ENCODE assay signal across 17 cellular contexts in the genomic region with DNA sequence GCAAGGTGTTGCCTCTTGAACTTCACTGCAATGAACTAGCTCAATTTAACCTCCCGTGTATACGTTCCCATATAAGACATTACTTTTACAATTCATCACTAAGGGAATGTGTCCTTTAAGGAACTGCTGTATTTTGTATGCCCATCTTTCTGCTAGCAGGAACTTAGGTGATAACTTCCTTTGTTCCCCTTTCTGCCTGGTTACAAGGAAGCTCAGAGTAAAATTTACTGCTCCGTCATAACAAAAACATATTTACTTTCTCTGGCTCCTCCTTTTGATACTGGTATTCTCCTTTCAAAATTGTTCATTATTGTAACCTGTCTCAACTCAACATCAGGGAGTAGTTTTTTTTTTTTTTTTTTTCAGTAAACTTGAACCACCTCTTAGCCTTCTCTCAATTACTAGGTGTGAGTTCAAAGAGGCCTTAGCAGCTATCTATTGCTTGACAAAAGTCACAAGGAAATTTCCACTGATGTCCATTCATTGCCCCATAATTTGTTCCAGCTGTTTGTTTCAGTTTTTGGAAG. TPM values are rescaled to one million over a fixed set of nuclear protein-coding genes. Genes with fewer than 3 reads are reported as not detected.
DNase-seq lines count a peak whose midpoint lies in the region; ATAC-seq and TF ChIP-seq lines count a peak whose summit lies in the region.
"Had no signal": no experiment of that assay in that cellular context is flagged by ENCODE, and none has a peak within 500 bp of the region (broad histone marks: within the 10 kb centered on the region; RNA-seq: fewer than 3 reads in every experiment).

No MANE protein-coding gene starts in this region.

- DNase-seq in activated T-cell treated with anti-CD3 and anti-CD28 coated beads, Interleukin-2, amount 50 U/mL, for 4 hours: no peak
- no peak for DNase-seq in activated T-cell treated with anti-CD3 and anti-CD28 coated beads, Interleukin-2, amount 50 U/mL, for 1 hour
- DNase-seq in OCI-LY7 (ENCODE audit: low spot score) (no peak), sciatic nerve (ENCODE audit: low spot score) (no peak), right cardiac atrium (no peak), A673 (ENCODE audit: low spot score) (no peak), foreskin keratinocyte (no peak)
- DNase-seq in activated naive CD8-positive, alpha-beta T cell treated with anti-CD3 and anti-CD28 coated beads, Interleukin-2, amount 50 U/mL, for 24 hours: no peak
- DNase-seq: aorta, COR-L47, kidney glomerular epithelial cell, midbrain, NCI-H345, occipital lobe, SHP77 treated with DMSO at 0.1 percent for 48 hours, sigmoid colon had no signal

- ATAC-seq in activated T-cell treated with anti-CD3 and anti-CD28 coated beads, Interleukin-2, amount 50 U/mL, for 4 hours: peak in 1 of 2 donors; percentile 15
- no peak for ATAC-seq in activated naive CD8-positive, alpha-beta T cell treated with anti-CD3 and anti-CD28 coated beads, Interleukin-2, amount 50 U/mL, for 24 hours
- ATAC-seq in sciatic nerve (peak; percentile 23), right cardiac atrium (no peak), foreskin keratinocyte (no peak)

- H3K4me1 ChIP-seq in OCI-LY7 (ENCODE audit: insufficient read depth, low read length, poor library complexity, severe bottlenecking) (peaks cover 64% of the 10 kb centered on the region), right cardiac atrium (ENCODE audit: control insufficient read depth, insufficient read depth, low read length) (no peaks in the 10 kb centered on the region), A673 (ENCODE audit: insufficient read depth, low read length, poor library complexity, severe bottlenecking) (peaks cover 10% of the 10 kb centered on the region), foreskin keratinocyte (no peaks in the 10 kb centered on the region)

- H3K4me3 ChIP-seq in OCI-LY7 (ENCODE audit: low read depth, low read length, poor library complexity, severe bottlenecking) (no peak overlapping the region), right cardiac atrium (ENCODE audit: low read length) (no peak overlapping the region), A673 (ENCODE audit: low read depth, low read length, poor library complexity, severe bottlenecking) (no peak overlapping the region)
- H3K4me3 ChIP-seq: sigmoid colon, suprapubic skin had no signal

- peaks cover 87% of the 10 kb centered on the region for H3K4me1 Mint-ChIP-seq in activated T-cell treated with anti-CD3 and anti-CD28 coated beads, Interleukin-2, amount 50 U/mL, for 4 hours (ENCODE audit: low read depth)
- peaks cover 89% of the 10 kb centered on the region for H3K4me1 Mint-ChIP-seq in activated naive CD8-positive, alpha-beta T cell treated with anti-CD3 and anti-CD28 coated beads, Interleukin-2, amount 50 U/mL, for 24 hours

- no peaks in the 10 kb centered on the region for H3K9me2 ChIP-seq in OCI-LY7 (ENCODE audit: insufficient read depth, low read length)

- H3K27ac ChIP-seq in OCI-LY7 (ENCODE audit: low read depth, low read length, poor library complexity, severe bottlenecking): peak overlapping the region; percentile 64
- H3K27ac ChIP-seq in right cardiac atrium (ENCODE audit: low read length): no peak overlapping the region
- no peak overlapping the region for H3K27ac ChIP-seq in A673 (ENCODE audit: low read depth, low read length, poor library complexity, severe bottlenecking)
- H3K27ac ChIP-seq in foreskin keratinocyte: no peak overlapping the region
- H3K27ac ChIP-seq: sigmoid colon, suprapubic skin had no signal

- no TSS peak for BruUV-seq in OCI-LY7 (replicated peaks; lab: Mats Ljungman, UMichigan)
- BruUV-seq in A673 (replicated peaks; lab: Mats Ljungman, UMichigan): no TSS peak

- H3K27ac Mint-ChIP-seq in activated naive CD8-positive, alpha-beta T cell treated with anti-CD3 and anti-CD28 coated beads, Interleukin-2, amount 50 U/mL, for 24 hours: peak overlapping the region; percentile 82

- peak overlapping the region; percentile 65 for H3K4me3 Mint-ChIP-seq in activated T-cell treated with anti-CD3 and anti-CD28 coated beads, Interleukin-2, amount 50 U/mL, for 4 hours
- peak overlapping the region; percentile 2 for H3K4me3 Mint-ChIP-seq in activated naive CD8-positive, alpha-beta T cell treated with anti-CD3 and anti-CD28 coated beads, Interleukin-2, amount 50 U/mL, for 24 hours

- no peaks in the 10 kb centered on the region for H3K27me3 ChIP-seq in right cardiac atrium (ENCODE audit: control insufficient read depth, insufficient read depth)
- no peaks in the 10 kb centered on the region for H3K27me3 ChIP-seq in A673 (replicated peaks; ENCODE audit: insufficient read depth, low read depth, low read length, poor library complexity)
- H3K27me3 ChIP-seq in foreskin keratinocyte: peaks cover 10% of the 10 kb centered on the region
- H3K27me3 ChIP-seq: sigmoid colon, suprapubic skin had no signal

- POLR2A ChIA-PET in OCI-LY7 (lab: Charles Lee) (interaction anchor here (0.7 to 5.7 kb wide), 10 partner anchors 10 to 188 kb away, joined by 3 to 54 read pairs (median 5); no protein-coding TSS in a partner anchor), A673 (lab: Charles Lee; ENCODE audit: low non-redundant PET) (no interaction called here)

- H2AFZ ChIP-seq in OCI-LY7 (ENCODE audit: low read length): no peak overlapping the region

- H3K9me3 Mint-ChIP-seq in activated T-cell treated with anti-CD3 and anti-CD28 coated beads, Interleukin-2, amount 50 U/mL, for 4 hours: peaks cover 9% of the 10 kb centered on the region
- no peaks in the 10 kb centered on the region for H3K9me3 Mint-ChIP-seq in activated naive CD8-positive, alpha-beta T cell treated with anti-CD3 and anti-CD28 coated beads, Interleukin-2, amount 50 U/mL, for 24 hours

- no peaks in the 10 kb centered on the region for H4K20me1 ChIP-seq in OCI-LY7 (ENCODE audit: insufficient read depth, low read length)

- H3K27me3 Mint-ChIP-seq in activated T-cell treated with anti-CD3 and anti-CD28 coated beads, Interleukin-2, amount 50 U/mL, for 4 hours (ENCODE audit: low read depth): no peaks in the 10 kb centered on the region
- no peaks in the 10 kb centered on the region for H3K27me3 Mint-ChIP-seq in activated naive CD8-positive, alpha-beta T cell treated with anti-CD3 and anti-CD28 coated beads, Interleukin-2, amount 50 U/mL, for 24 hours

- intact Hi-C loops in OCI-LY7 (cut with micrococcal nuclease; ENCODE audit: unreplicated experiment): no loop called here
- intact Hi-C loops in sciatic nerve (cut with DNase I): no loop called here
- intact Hi-C loops in right cardiac atrium (cut with DNase I): no loop called here
- intact Hi-C loops in A673 (cut with micrococcal nuclease; ENCODE audit: unreplicated experiment): no loop called here

- peaks cover 28% of the 10 kb centered on the region for H3K36me3 Mint-ChIP-seq in activated T-cell treated with anti-CD3 and anti-CD28 coated beads, Interleukin-2, amount 50 U/mL, for 4 hours (ENCODE audit: insufficient read depth)
- peaks cover 16% of the 10 kb centered on the region for H3K36me3 Mint-ChIP-seq in activated naive CD8-positive, alpha-beta T cell treated with anti-CD3 and anti-CD28 coated beads, Interleukin-2, amount 50 U/mL, for 24 hours (ENCODE audit: low read depth)

- H3K4me2 ChIP-seq in OCI-LY7 (ENCODE audit: low read length): peak overlapping the region; percentile 74

- TF ChIP-seq CTCF in OCI-LY7 (conservative IDR thresholded peaks at IDR 0.05; ENCODE audit: low read length) (no peak), A673 (conservative IDR thresholded peaks at IDR 0.05; ENCODE audit: low read depth, low read length) (no peak), foreskin keratinocyte (conservative IDR thresholded peaks at IDR 0.05) (no peak)

- peaks cover 39% of the 10 kb centered on the region; the same call in 1 of the 2 replicates for H3K79me2 ChIP-seq in OCI-LY7 (ENCODE audit: insufficient read depth, low read depth, low read length)

- H3K9me3 ChIP-seq in OCI-LY7 (ENCODE audit: low read length) (peaks cover 8% of the 10 kb centered on the region; the same call in 1 of the 2 replicates), right cardiac atrium (ENCODE audit: control insufficient read depth, low read length) (peaks cover 3% of the 10 kb centered on the region), A673 (ENCODE audit: low read depth, low read length, poor library complexity, severe bottlenecking) (no peaks in the 10 kb centered on the region)
- H3K9me3 ChIP-seq: sigmoid colon, suprapubic skin had no signal

- WGBS in right cardiac atrium: 92% methylated on average over 3 of the region's 3 CpGs

- CTCF ChIA-PET in OCI-LY7 (lab: Charles Lee; ENCODE audit: unreplicated experiment) (interaction anchor here (0.8 to 1.0 kb wide), 2 partner anchors 10 to 22 kb away, joined by 3 to 4 read pairs; no protein-coding TSS in a partner anchor), A673 (lab: Charles Lee) (interaction anchor here (0.5 to 0.6 kb wide), 3 partner anchors 30 to 302 kb away, joined by 3 to 5 read pairs (median 3); no protein-coding TSS in a partner anchor)

- H3K36me3 ChIP-seq in OCI-LY7 (ENCODE audit: insufficient read depth, low read length): peaks cover 12% of the 10 kb centered on the region
- no peaks in the 10 kb centered on the region for H3K36me3 ChIP-seq in A673 (ENCODE audit: insufficient read depth, low read length, poor library complexity, severe bottlenecking)
- H3K36me3 ChIP-seq: sigmoid colon, suprapubic skin had no signal

RNA-seq across cellular contexts. Expression of a gene that starts 37.1 kb away (rescaled TPM):
- total RNA-seq in activated T-cell treated with anti-CD3 and anti-CD28 coated beads, Interleukin-2, amount 50 U/mL, for 4 hours: 10 to 100 TPM; 14.7 to 17.4 (median 16.8) TPM
- 18.0 and 18.7 TPM in 2 replicates for total RNA-seq in OCI-LY7 (2014; rRNA removed; shearing (Covaris generic))
- 28.5 and 28.9 TPM in 2 replicates for total RNA-seq in OCI-LY7 (2022)
- 17.0 TPM for total RNA-seq in sciatic nerve
- total RNA-seq in right cardiac atrium: 1 to 10 TPM; 2.1 to 2.9 (median 2.4) TPM
- polyA plus RNA-seq in right cardiac atrium: 0.59 TPM
- 0.17 and 0.37 TPM in 2 replicates for total RNA-seq in A673 (2021)
- total RNA-seq in foreskin keratinocyte: 0.04 TPM in 1 of 2 replicates, not detected in the other
- polyA plus RNA-seq in foreskin keratinocyte: not detected in 2 replicates
